Comparison of ENCODE assay signal across 7 cellular contexts in the genomic region with DNA sequence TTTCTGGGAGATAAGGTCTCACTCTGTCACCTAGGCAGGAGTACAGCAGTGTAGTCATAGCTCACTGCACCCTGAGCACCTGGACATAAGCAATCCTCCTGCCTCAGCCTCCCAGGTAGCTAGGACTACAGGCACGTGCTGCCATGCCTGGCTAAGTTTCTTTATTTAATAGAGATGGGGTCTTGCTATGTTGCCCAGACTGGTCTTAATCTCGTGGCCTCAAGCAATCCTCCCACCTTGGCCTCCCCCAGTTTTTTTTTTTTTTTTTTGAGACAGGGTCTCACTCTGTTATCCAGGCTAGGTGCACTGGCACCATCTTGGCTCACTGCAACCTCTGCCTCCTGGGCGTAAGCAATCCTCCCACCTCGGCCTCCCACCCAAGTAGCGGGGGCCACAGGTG.
"Had no signal": no experiment of that assay in that cellular context is flagged by ENCODE, and none has a peak within 500 bp of the region (broad histone marks: within the 10 kb centered on the region; RNA-seq: fewer than 3 reads in every experiment).

No MANE protein-coding gene starts in this region.

- H3K9me3 Mint-ChIP-seq: GM23338, H9, HFFc6 had no signal

- H3K4me3 Mint-ChIP-seq: GM23338, H9, HFFc6 had no signal

- ATAC-seq: GM23338 had no signal

- H3K4me3 ChIP-seq: GM23338 had no signal

- H3K4me1 Mint-ChIP-seq: GM23338, H9 had no signal

- H3K27ac Mint-ChIP-seq: GM23338, H9, HFFc6 had no signal

- DNase-seq: H9, HCEC 1CT, HFFc6, IMR-90, KBM-7 had no signal

- H3K27ac ChIP-seq: KMS-11 had no signal
